ENCODE assay signal across 9 cellular contexts in genomic region chr16:11327277-11328171, GRCh38. TPM values are rescaled to one million over a fixed set of nuclear protein-coding genes. Genes with fewer than 3 reads are reported as not detected.
DNase-seq lines count a peak whose midpoint lies in the region; ATAC-seq and TF ChIP-seq lines count a peak whose summit lies in the region.
"Had no signal": no experiment of that assay in that cellular context is flagged by ENCODE, and none has a peak within 500 bp of the region (broad histone marks: within the 10 kb centered on the region; RNA-seq: fewer than 3 reads in every experiment).

No MANE protein-coding gene starts in this region.

- H3K27ac ChIP-seq in OCI-LY7 (ENCODE audit: low read depth, low read length, poor library complexity, severe bottlenecking) (peak overlapping the region; percentile 93), left lung (peak overlapping the region in 1 of 2 donors; percentile 8)

- CTCF ChIA-PET in OCI-LY7 (lab: Charles Lee; ENCODE audit: unreplicated experiment): no interaction called here

- H3K36me3 ChIP-seq in GM06990 (ENCODE audit: control insufficient read depth, insufficient read depth, low read length): no peaks in the 10 kb centered on the region
- peaks cover 4% of the 10 kb centered on the region; the same call in 1 of the 2 replicates for H3K36me3 ChIP-seq in OCI-LY7 (ENCODE audit: insufficient read depth, low read length)
- no peaks in the 10 kb centered on the region for H3K36me3 ChIP-seq in left lung

- H3K4me2 ChIP-seq in OCI-LY7 (ENCODE audit: low read length): peak overlapping the region; percentile 83

- TF ChIP-seq CTCF in GM06990 (IDR thresholded peaks at IDR 0.05; ENCODE audit: insufficient read depth, low read length, poor library complexity, severe bottlenecking): no peak
- no peak for TF ChIP-seq CTCF in GM20000 (IDR thresholded peaks at IDR 0.05; ENCODE audit: extremely low read depth, missing control alignments)
- TF ChIP-seq CTCF in OCI-LY7 (conservative IDR thresholded peaks at IDR 0.05; ENCODE audit: low read length): no peak
- no peak for TF ChIP-seq CTCF in left lung (IDR thresholded peaks at IDR 0.05)

- no peaks in the 10 kb centered on the region for H4K20me1 ChIP-seq in OCI-LY7 (ENCODE audit: insufficient read depth, low read length)

- H3K4me3 ChIP-seq in GM06990 (replicated peaks; ENCODE audit: low read depth, low read length) (peak overlapping the region; percentile 53), OCI-LY7 (ENCODE audit: low read depth, low read length, poor library complexity, severe bottlenecking) (peak overlapping the region; percentile 49), left lung (no peak overlapping the region)

- BruUV-seq in OCI-LY7 (replicated peaks; lab: Mats Ljungman, UMichigan): no TSS peak

- H3K79me2 ChIP-seq in OCI-LY7 (ENCODE audit: insufficient read depth, low read depth, low read length): no peaks in the 10 kb centered on the region

- POLR2A ChIA-PET in OCI-LY7 (lab: Charles Lee): interaction anchor here (0.7 to 2.1 kb wide), 3 partner anchors 9 to 61 kb away, joined by 3 to 8 read pairs (median 6); no protein-coding TSS in a partner anchor

- peaks cover 80% of the 10 kb centered on the region for H3K4me1 ChIP-seq in OCI-LY7 (ENCODE audit: insufficient read depth, low read length, poor library complexity, severe bottlenecking)
- H3K4me1 ChIP-seq in left lung: peaks cover 13 to 44% of the 10 kb centered on the region in 2 donors

- intact Hi-C loops in OCI-LY7 (cut with micrococcal nuclease; ENCODE audit: unreplicated experiment): loop anchor here (1.0 kb wide), 4 partner anchors 17 to 71 kb away; partner anchors contain the start of gene SOCS1
- intact Hi-C loops in left lung (cut with DNase I): no loop called here

- H3K27me3 ChIP-seq in GM06990 (replicated peaks; ENCODE audit: control insufficient read depth, insufficient read depth, low read length) (no peaks in the 10 kb centered on the region), left lung (no peaks in the 10 kb centered on the region)

- H3K9me3 ChIP-seq in OCI-LY7 (ENCODE audit: low read length): peaks cover 7% of the 10 kb centered on the region
- no peaks in the 10 kb centered on the region for H3K9me3 ChIP-seq in left lung

- no peak overlapping the region for H2AFZ ChIP-seq in OCI-LY7 (ENCODE audit: low read length)

- ATAC-seq in left lung: peak; percentile 13

- H3K9me2 ChIP-seq in OCI-LY7 (ENCODE audit: insufficient read depth, low read length): no peaks in the 10 kb centered on the region

- DNase-seq in GM06990 (ENCODE audit: extremely low read depth, insufficient read length): peak; percentile 81
- DNase-seq in GM20000 (ENCODE audit: low spot score): peak; percentile 72
- peak; percentile 44 for DNase-seq in OCI-LY7 (ENCODE audit: low spot score)
- DNase-seq in left lung: no peak
- DNase-seq in dermis blood vessel endothelial cell: no peak
- DNase-seq in activated CD8-positive, alpha-beta memory T cell treated with anti-CD3 and anti-CD28 coated beads, Interleukin-2, amount 50 U/mL, for 48 hours: no peak
- no peak for DNase-seq in NCI-H2081 (lab: John Stamatoyannopoulos, UW)
- no peak for DNase-seq in kidney glomerular epithelial cell (lab: John Stamatoyannopoulos, UW)

RNA-seq across cellular contexts. Expression of gene RMI2, which starts 17.7 kb away (rescaled TPM):
- total RNA-seq in OCI-LY7 (2014; rRNA removed; shearing (Covaris generic)): 60.4 and 84.5 TPM in 2 replicates
- total RNA-seq in OCI-LY7 (2022) (126 and 157 TPM in 2 replicates), left lung (10 to 100 TPM in 1 of 2 donors, 1 to 10 TPM in 1; 9.6 to 14.1 TPM), dermis blood vessel endothelial cell (5.1 and 8.1 TPM in 2 replicates)

RNA-seq across cellular contexts. Expression of gene PRM1, which starts 46.4 kb away (rescaled TPM):
- total RNA-seq in OCI-LY7 (2014; rRNA removed; shearing (Covaris generic)): not detected in 2 replicates
- total RNA-seq in OCI-LY7 (2022) (not detected in 2 replicates), left lung (not detected), dermis blood vessel endothelial cell (not detected in 2 replicates)
- total RNA-seq: NCI-H460 had no signal

RNA-seq across cellular contexts. Expression of gene PRM2, which starts 51.2 kb away (rescaled TPM):
- total RNA-seq in OCI-LY7 (2014; rRNA removed; shearing (Covaris generic)): not detected in 2 replicates
- total RNA-seq in OCI-LY7 (2022) (not detected in 2 replicates), left lung (not detected), dermis blood vessel endothelial cell (not detected in 2 replicates)
- total RNA-seq: NCI-H460 had no signal

RNA-seq across cellular contexts. Expression of gene PRM3, which starts 54.1 kb away (rescaled TPM):
- total RNA-seq in OCI-LY7 (2014; rRNA removed; shearing (Covaris generic)): not detected in 2 replicates
- total RNA-seq in OCI-LY7 (2022) (not detected in 2 replicates), left lung (not detected), dermis blood vessel endothelial cell (not detected in 2 replicates)
- total RNA-seq: NCI-H460 had no signal

RNA-seq across cellular contexts. Expression of gene TNP2, which starts 58.4 kb away (rescaled TPM):
- total RNA-seq in OCI-LY7 (2014; rRNA removed; shearing (Covaris generic)): not detected in 2 replicates
- total RNA-seq in OCI-LY7 (2022): not detected in 2 replicates
- not detected for total RNA-seq in left lung
- total RNA-seq in dermis blood vessel endothelial cell: not detected in 2 replicates
- total RNA-seq: NCI-H460 had no signal

Comparison
In these comparisons a context has a peak if more than half of its experiments do, and no peak if none do; other contexts are left out.
1. DNase-seq: peak in GM06990 (single experiment), GM20000 (single experiment) and OCI-LY7 (single experiment); none in left lung (0 of 2), dermis blood vessel endothelial cell (single experiment), activated CD8-positive, alpha-beta memory T cell treated with anti-CD3 and anti-CD28 coated beads, Interleukin-2, amount 50 U/mL, for 48 hours (single experiment), NCI-H2081 (0 of 2) and kidney glomerular epithelial cell (single experiment).
2. H3K4me3 ChIP-seq: peak in GM06990 (single experiment) and OCI-LY7 (single experiment); none in left lung (0 of 2).